In the genomic region with DNA sequence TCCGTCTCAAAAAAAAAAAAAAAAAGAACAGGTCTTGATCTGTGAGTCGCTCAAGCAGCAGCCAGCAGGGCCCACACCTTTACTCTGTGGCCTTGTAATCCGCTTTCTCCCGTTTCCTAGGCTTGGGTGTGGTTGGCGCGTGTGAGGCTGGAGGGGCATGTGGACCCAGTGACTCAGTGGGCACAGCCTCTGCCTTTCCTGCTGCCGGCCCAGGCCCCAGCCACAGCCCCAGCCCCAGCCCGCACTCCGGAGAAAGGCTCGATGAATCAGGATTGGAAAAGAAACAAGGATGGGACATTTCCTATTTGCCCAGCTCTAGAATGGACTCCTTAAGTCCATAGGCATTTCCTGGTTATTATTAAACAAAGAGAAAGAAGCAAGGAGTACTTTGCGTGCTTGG, we compare ENCODE assay signal across 21 cellular contexts. TPM values are rescaled to one million over a fixed set of nuclear protein-coding genes. Genes with fewer than 3 reads are reported as not detected.
DNase-seq lines count a peak whose midpoint lies in the region; ATAC-seq, FAIRE-seq and TF ChIP-seq lines count a peak whose summit lies in the region.
"Had no signal": no experiment of that assay in that cellular context is flagged by ENCODE, and none has a peak within 500 bp of the region (broad histone marks: within the 10 kb centered on the region; RNA-seq: fewer than 3 reads in every experiment).

No MANE protein-coding gene starts in this region.

- peak overlapping the region; percentile 20 for H3K4me3 ChIP-seq in PC-3 (ENCODE audit: low read length)
- no peak overlapping the region for H3K4me3 ChIP-seq in H1 (ENCODE audit: extremely low read depth in 1 of 4, insufficient read depth in 2 of 4, low read depth in 3 of 4, low read length in 4 of 4)
- no peak overlapping the region for H3K4me3 ChIP-seq in WERI-Rb-1 (ENCODE audit: low read depth, low read length)
- H3K4me3 ChIP-seq: GM23338, HAP-1 had no signal

- peak overlapping the region; percentile 55 for H3K27ac Mint-ChIP-seq in activated naive CD4-positive, alpha-beta T cell treated with anti-CD3 and anti-CD28 coated beads, Interleukin-2, amount 50 U/mL, for 24 hours
- H3K27ac Mint-ChIP-seq: CD4-positive, alpha-beta T cell; GM23338 had no signal

- H3K4me2 ChIP-seq in PC-3 (ENCODE audit: low read length) (peak overlapping the region; percentile 70), H1 (ENCODE audit: insufficient read depth in 1 of 2, low read depth in 2 of 2, low read length in 2 of 2) (no peak overlapping the region; a peak in 1 of 4 replicates)

- peak; percentile 98 for ATAC-seq in PC-3
- ATAC-seq: GM23338, HepG2 had no signal

- H2BK5ac ChIP-seq in H1 (ENCODE audit: low read depth, low read length): no peak overlapping the region

- H3K9me3 ChIP-seq in PC-3 (ENCODE audit: low read length) (no peaks in the 10 kb centered on the region), H1 (ENCODE audit: insufficient read depth in 2 of 2, low read depth in 1 of 2, low read length in 1 of 2) (no peaks in the 10 kb centered on the region), WERI-Rb-1 (ENCODE audit: severe bottlenecking) (peaks cover 3% of the 10 kb centered on the region)
- H3K9me3 ChIP-seq: HAP-1 had no signal

- no peak overlapping the region for H3K9ac ChIP-seq in PC-3 (ENCODE audit: low read length)
- H3K9ac ChIP-seq in H1 (replicated peaks in 1 of 4; ENCODE audit: extremely low read depth in 1 of 4, low read depth in 3 of 4, low read length in 3 of 4): no peak overlapping the region

- no peak for DNase-seq in activated naive CD4-positive, alpha-beta T cell treated with Interleukin-2 at 50 U/mL for 16 hours
- DNase-seq in PC-3: peak; percentile 78
- DNase-seq in H1 (ENCODE audit: low read depth in 1 of 2, low spot score in 2 of 2): no peak
- DNase-seq in WERI-Rb-1: no peak
- DNase-seq in D721Med (ENCODE audit: insufficient read length, low spot score): no peak
- DNase-seq in HPDE6-E6E7 (ENCODE audit: extremely low spot score): no peak
- no peak for DNase-seq in NCI-H1092 treated with DMSO at 0.1 percent for 48 hours (lab: John Stamatoyannopoulos, UW)
- DNase-seq: AML-193; C1 segment of cervical spinal cord; Calu3; CD4-positive, alpha-beta T cell; DMS79; EL had no signal

- H3K27me3 Mint-ChIP-seq in activated naive CD4-positive, alpha-beta T cell treated with anti-CD3 and anti-CD28 coated beads, Interleukin-2, amount 50 U/mL, for 24 hours: peaks cover 29% of the 10 kb centered on the region

- TF ChIP-seq RAD21 in H1 (IDR thresholded peaks at IDR 0.05 in 1 of 2, conservative IDR thresholded peaks at IDR 0.05 in 1 of 2; ENCODE audit: low read depth in 2 of 2, low read length in 2 of 2): no peak

- 0 out of 2 replicates have a peak overlapping the region, but pooled peaks have one; percentile 18 for H2BK12ac ChIP-seq in H1 (ENCODE audit: low read depth, low read length)

- H3K23me2 ChIP-seq in H1 (ENCODE audit: low read depth, low read length): peaks cover 3% of the 10 kb centered on the region; the same call in 1 of the 2 replicates

- no peak overlapping the region for H2AK5ac ChIP-seq in H1 (ENCODE audit: low read depth, low read length)

- no peak overlapping the region for H4K5ac ChIP-seq in H1 (ENCODE audit: insufficient read length, low read depth, low read length)

- 77% methylated on average over 11 of the region's 11 CpGs; no CpG with 5 or more reads in 1 of the 2 experiments for WGBS in H1 (ENCODE audit: extremely low coverage in 1 of 2, insufficient coverage in 1 of 2, insufficient read length in 1 of 2, insufficient replicate concordance in 2 of 2, low coverage in 1 of 2, low lambda C conversion rate in 2 of 2, missing lambda C conversion rate in 1 of 2), 2 experiments

- no peaks in the 10 kb centered on the region for H3K9me3 Mint-ChIP-seq in activated naive CD4-positive, alpha-beta T cell treated with anti-CD3 and anti-CD28 coated beads, Interleukin-2, amount 50 U/mL, for 24 hours
- H3K9me3 Mint-ChIP-seq: CD4-positive, alpha-beta T cell had no signal

- H3K79me1 ChIP-seq in H1 (ENCODE audit: low read depth, low read length): no peaks in the 10 kb centered on the region

- H3K36me3 ChIP-seq in PC-3 (ENCODE audit: low read depth, low read length) (no peaks in the 10 kb centered on the region), H1 (ENCODE audit: control insufficient read depth in 2 of 4, insufficient read depth in 4 of 4, low read length in 3 of 4) (peaks cover 0 to 12% (median 0%) of the 10 kb centered on the region in 4 experiments; a peak in 1 of 8 replicates), WERI-Rb-1 (peaks cover 23% of the 10 kb centered on the region)
- H3K36me3 ChIP-seq: HAP-1 had no signal

- H2BK20ac ChIP-seq in H1 (ENCODE audit: low read length): no peak overlapping the region

- H3K27me3 ChIP-seq in PC-3 (ENCODE audit: low read length) (peaks cover 18% of the 10 kb centered on the region), H1 (replicated peaks in 1 of 4; ENCODE audit: control insufficient read depth in 3 of 4, extremely low read depth in 1 of 4, insufficient read depth in 3 of 4, low read length in 3 of 4) (peaks cover 42 to 60% (median 57%) of the 10 kb centered on the region in 4 experiments), WERI-Rb-1 (ENCODE audit: insufficient read depth, low read depth, severe bottlenecking) (no peaks in the 10 kb centered on the region)

- TF ChIP-seq EP300 in H1 (IDR thresholded peaks at IDR 0.05; ENCODE audit: borderline replicate concordance in 1 of 2, low read depth in 2 of 2, low read length in 2 of 2): no peak

- H3K4ac ChIP-seq in H1 (replicated peaks; ENCODE audit: insufficient read length, low read depth, low read length): no peak overlapping the region

- H2AFZ ChIP-seq in PC-3 (ENCODE audit: low read length) (peak overlapping the region; percentile 70), H1 (ENCODE audit: low read length) (no peak overlapping the region)
- H2AFZ ChIP-seq: GM23338 had no signal

- peaks cover 5% of the 10 kb centered on the region for H3K4me1 Mint-ChIP-seq in activated naive CD4-positive, alpha-beta T cell treated with anti-CD3 and anti-CD28 coated beads, Interleukin-2, amount 50 U/mL, for 24 hours

- no peak overlapping the region for H4K91ac ChIP-seq in H1 (replicated peaks; ENCODE audit: insufficient read length, low read length)

- H3K4me1 ChIP-seq in PC-3 (ENCODE audit: insufficient read depth, low read length): peaks cover 12% of the 10 kb centered on the region
- peaks cover 2 to 21% (median 10%) of the 10 kb centered on the region in 4 experiments for H3K4me1 ChIP-seq in H1 (replicated peaks in 1 of 4; ENCODE audit: control insufficient read depth in 3 of 4, insufficient read depth in 4 of 4, low read length in 3 of 4)
- H3K4me1 ChIP-seq: HAP-1 had no signal

- H2BK120ac ChIP-seq in H1 (replicated peaks; ENCODE audit: low read depth, low read length): no peak overlapping the region

- H3K23ac ChIP-seq in H1 (ENCODE audit: insufficient read length): no peak overlapping the region

- no peak overlapping the region for H3K14ac ChIP-seq in H1 (ENCODE audit: insufficient read length)

- H2BK15ac ChIP-seq in H1 (ENCODE audit: low read length): no peak overlapping the region

- H3K4me3 Mint-ChIP-seq in activated naive CD4-positive, alpha-beta T cell treated with anti-CD3 and anti-CD28 coated beads, Interleukin-2, amount 50 U/mL, for 24 hours: no peak overlapping the region
- H3K4me3 Mint-ChIP-seq: CD4-positive, alpha-beta T cell had no signal

- no peak overlapping the region for H3K27ac ChIP-seq in PC-3 (ENCODE audit: low read length)
- H3K27ac ChIP-seq in H1 (ENCODE audit: low read depth, low read length): no peak overlapping the region
- no peak overlapping the region; the same call in 1 of the 2 replicates for H3K27ac ChIP-seq in WERI-Rb-1
- H3K27ac ChIP-seq: 22Rv1 had no signal

- H3K79me2 ChIP-seq in PC-3 (ENCODE audit: low read length): no peaks in the 10 kb centered on the region
- no peaks in the 10 kb centered on the region for H3K79me2 ChIP-seq in H1 (ENCODE audit: control insufficient read depth in 1 of 2, insufficient read depth in 2 of 2, low read length in 2 of 2)

- no peak overlapping the region for H3K18ac ChIP-seq in H1 (ENCODE audit: extremely low read depth, low read length)

- no peaks in the 10 kb centered on the region for H3K36me3 Mint-ChIP-seq in activated naive CD4-positive, alpha-beta T cell treated with anti-CD3 and anti-CD28 coated beads, Interleukin-2, amount 50 U/mL, for 24 hours

- CTCF ChIA-PET in PC-3 (lab: Charles Lee): interaction anchor here (0.5 to 1.8 kb wide), 2 partner anchors 23 to 30 kb away, joined by 3 to 9 read pairs; no protein-coding TSS in a partner anchor
- CTCF ChIA-PET in H1 (lab: Charles Lee; ENCODE audit: partially characterized antibody): interaction anchor here (0.6 to 2.0 kb wide), 4 partner anchors 26 to 375 kb away, joined by 4 to 5 read pairs (median 4); no protein-coding TSS in a partner anchor

- no peaks in the 10 kb centered on the region for H3K9me2 ChIP-seq in PC-3 (replicated peaks; ENCODE audit: low read length)

- H4K20me1 ChIP-seq in PC-3 (ENCODE audit: low read length) (no peaks in the 10 kb centered on the region), H1 (replicated peaks in 1 of 2; ENCODE audit: control insufficient read depth in 1 of 2, insufficient read depth in 2 of 2, low read length in 2 of 2) (peaks cover 2 to 7% of the 10 kb centered on the region in 2 experiments)

- intact Hi-C loops in PC-3 (cut with micrococcal nuclease): no loop called here

- no peak overlapping the region for H3K56ac ChIP-seq in H1 (replicated peaks; ENCODE audit: insufficient read length, low read depth, low read length)

- no peak for TF ChIP-seq CTCF in PC-3 (conservative IDR thresholded peaks at IDR 0.05; ENCODE audit: low read depth, low read length)
- TF ChIP-seq CTCF in H1 (IDR thresholded peaks at IDR 0.05; ENCODE audit: control extremely low read depth in 1 of 3, insufficient read depth in 1 of 3, low read depth in 1 of 3, low read length in 3 of 3): no peak
- TF ChIP-seq CTCF in WERI-Rb-1 (IDR thresholded peaks at IDR 0.05; ENCODE audit: low read depth, low read length): no peak
- TF ChIP-seq CTCF in D721Med (IDR thresholded peaks at IDR 0.05; ENCODE audit: insufficient read depth, missing control alignments): no peak

- no peaks in the 10 kb centered on the region for H3F3A ChIP-seq in PC-3 (ENCODE audit: low read length, unreplicated experiment)

- TF ChIP-seq POLR2A in H1 (IDR thresholded peaks at IDR 0.05; ENCODE audit: control extremely low read depth in 1 of 2, low read depth in 2 of 2, low read length in 2 of 2): no peak

- POLR2A ChIA-PET in PC-3 (lab: Charles Lee; ENCODE audit: unreplicated experiment) (no interaction called here), H1 (lab: Charles Lee; ENCODE audit: partially characterized antibody) (interaction anchor here (0.6 to 1.7 kb wide), 6 partner anchors 21 to 667 kb away, joined by 3 to 6 read pairs (median 4); no protein-coding TSS in a partner anchor)

- no TSS peak for BruUV-seq in PC-3 (replicated peaks; lab: Mats Ljungman, UMichigan)

- FAIRE-seq in H1 (lab: Jason Lieb, UNC) (no peak), D721Med (lab: Jason Lieb, UNC) (no peak)
- FAIRE-seq: G401.6, GM12891 had no signal

- H4K8ac ChIP-seq in H1 (ENCODE audit: extremely low read depth, insufficient read depth, low read length): no peak overlapping the region

RNA-seq across cellular contexts. Expression of a gene that starts 4.3 kb away (rescaled TPM):
- total RNA-seq in PC-3 (2014; rRNA removed): not detected in 2 replicates
- total RNA-seq in H1 (2021; fragmentation: NEBNext Ultra II Directional; extraction: Animal tissue kit (Norgen Biotek cat#: 25700)): 0.38 and 0.47 TPM in 2 replicates
- 0.36 TPM in 1 of 2 replicates, not detected in the other for polyA plus RNA-seq in H1 (2011; rRNA removed)
- polyA plus RNA-seq in H1 (2011; cell fraction: cytosol; rRNA removed): 0.14 TPM
- polyA plus RNA-seq in H1 (2011; cell fraction: nucleus; rRNA removed): 0.13 TPM
- not detected in 4 replicates for polyA plus RNA-seq in H1 (2012, experiment 1 of 2)
- polyA plus RNA-seq in H1 (2012, experiment 2 of 2): not detected
- polyA plus RNA-seq in H1 (2013, experiment 1 of 2): 0.04 TPM
- 0.09 TPM for polyA plus RNA-seq in H1 (2013, experiment 2 of 2)
- not detected in 2 replicates for polyA minus RNA-seq in H1 (2011; rRNA and poly(A)+ RNA removed)
- 1.0 TPM for polyA minus RNA-seq in H1 (2011; cell fraction: cytosol; rRNA and poly(A)+ RNA removed)
- 0.80 TPM for polyA minus RNA-seq in H1 (2011; cell fraction: nucleus; rRNA and poly(A)+ RNA removed)
- total RNA-seq: A673; Calu3; CD4-positive, alpha-beta T cell; HepG2 had no signal
- polyA plus RNA-seq: HepG2 had no signal

RNA-seq across cellular contexts. Expression of a gene that starts 50.0 kb away (rescaled TPM):
- total RNA-seq in PC-3 (2014; rRNA removed): not detected in 2 replicates
- 31.1 and 35.2 TPM in 2 replicates for total RNA-seq in H1 (2021; fragmentation: NEBNext Ultra II Directional; extraction: Animal tissue kit (Norgen Biotek cat#: 25700))
- 23.5 and 39.6 TPM in 2 replicates for polyA plus RNA-seq in H1 (2011; rRNA removed)
- 26.0 TPM for polyA plus RNA-seq in H1 (2011; cell fraction: cytosol; rRNA removed)
- 178 TPM for polyA plus RNA-seq in H1 (2011; cell fraction: nucleus; rRNA removed)
- polyA plus RNA-seq in H1 (2012, experiment 1 of 2): 15.9 to 29.2 TPM (median 25.3 TPM) in 4 replicates
- 17.4 TPM for polyA plus RNA-seq in H1 (2012, experiment 2 of 2)
- 44.3 TPM for polyA plus RNA-seq in H1 (2013, experiment 1 of 2)
- 44.7 TPM for polyA plus RNA-seq in H1 (2013, experiment 2 of 2)
- 6.0 and 6.5 TPM in 2 replicates for polyA minus RNA-seq in H1 (2011; rRNA and poly(A)+ RNA removed)
- 10.4 TPM for polyA minus RNA-seq in H1 (2011; cell fraction: cytosol; rRNA and poly(A)+ RNA removed)
- 14.7 TPM for polyA minus RNA-seq in H1 (2011; cell fraction: nucleus; rRNA and poly(A)+ RNA removed)

Comparison
In these comparisons a context has a peak if more than half of its experiments do, and no peak if none do; other contexts are left out.
1. RNA of a gene that starts 50.0 kb away (total RNA-seq): 31.1 to 35.2 TPM in H1; not detected in PC-3; every median in the first group is over 10 times any median in the second.